21 cellular contexts compared by ENCODE assay signal in the genomic region with DNA sequence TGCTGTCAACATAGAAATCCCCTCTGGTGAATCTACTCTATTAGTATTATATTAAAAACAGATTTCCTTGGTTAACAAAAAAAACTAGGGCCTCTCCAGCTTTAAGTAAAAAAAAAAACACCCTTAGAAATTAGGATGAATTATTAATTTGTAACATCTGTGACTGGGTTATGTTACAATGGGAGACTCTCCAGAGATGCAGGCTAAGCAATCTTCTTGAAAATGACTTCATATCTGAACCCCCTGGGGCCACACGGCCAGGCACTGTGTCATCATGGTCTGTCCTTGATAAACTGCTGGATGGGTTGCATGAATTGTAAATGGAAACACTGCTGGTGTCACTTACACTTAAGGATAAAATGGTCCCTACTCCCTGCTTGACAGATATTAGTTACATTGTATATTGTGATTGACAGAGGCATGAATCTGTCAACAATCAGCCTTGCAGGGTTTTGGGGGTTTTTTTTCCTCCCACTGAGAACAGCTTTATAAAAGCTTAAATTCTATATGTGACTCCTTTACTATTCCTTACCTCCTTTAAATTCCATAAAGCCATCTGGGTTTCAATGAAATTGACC. TPM values are rescaled to one million over a fixed set of nuclear protein-coding genes. Genes with fewer than 3 reads are reported as not detected.
DNase-seq lines count a peak whose midpoint lies in the region; ATAC-seq and TF ChIP-seq lines count a peak whose summit lies in the region.
"Had no signal": no experiment of that assay in that cellular context is flagged by ENCODE, and none has a peak within 500 bp of the region (broad histone marks: within the 10 kb centered on the region; RNA-seq: fewer than 3 reads in every experiment).

No MANE protein-coding gene starts in this region.

- H3K4me3 ChIP-seq in HEK293 (ENCODE audit: low read depth, low read length): no peak overlapping the region
- peak overlapping the region; percentile 51 for H3K4me3 ChIP-seq in adipocyte (ENCODE audit: low read length)
- H3K4me3 ChIP-seq in CD8-positive, alpha-beta T cell (ENCODE audit: low read depth, low read length): no peak overlapping the region
- H3K4me3 ChIP-seq: ascending aorta, left lung, smooth muscle cell, upper lobe of right lung had no signal

- H3K9me3 ChIP-seq in HEK293 (ENCODE audit: control insufficient read depth, insufficient read depth, low read depth, low read length) (no peaks in the 10 kb centered on the region), adipocyte (ENCODE audit: control insufficient read depth, low read length) (no peaks in the 10 kb centered on the region)
- no peaks in the 10 kb centered on the region for H3K9me3 ChIP-seq in CD8-positive, alpha-beta T cell (ENCODE audit: low read length)
- H3K9me3 ChIP-seq: ascending aorta, left lung, upper lobe of right lung had no signal

- CTCF ChIA-PET in HEK293 (lab: Yijun Ruan, JAX): no interaction called here
- CTCF ChIA-PET in CD8-positive, alpha-beta T cell (lab: Charles Lee): no interaction called here

- H3K27ac Mint-ChIP-seq in CD8-positive, alpha-beta T cell: no peak overlapping the region
- H3K27ac Mint-ChIP-seq: dendritic cell treated with granulocyte-macrophage colony-stimulating factor and Interleukin-4, amounts not matched to agents 40 ng/mL and 50 ng/mL, for 4 days; T-helper 1 cell treated with Interleukin-12 subunit alpha and Interleukin-12 subunit beta and Interleukin-4 antibody, amounts not matched to agents 30 μg/mL and 1 μg/mL, for 36 hours had no signal

- intact Hi-C loops in CD8-positive, alpha-beta T cell (cut with DNase I, micrococcal nuclease): no loop called here

- H3K4me1 Mint-ChIP-seq in CD8-positive, alpha-beta T cell (ENCODE audit: low read depth): no peaks in the 10 kb centered on the region

- no peaks in the 10 kb centered on the region for H3K27me3 ChIP-seq in adipocyte (replicated peaks; ENCODE audit: control insufficient read depth, insufficient read depth, low read length)
- H3K27me3 ChIP-seq in CD8-positive, alpha-beta T cell (ENCODE audit: insufficient read depth, low read length): no peaks in the 10 kb centered on the region
- H3K27me3 ChIP-seq: ascending aorta, left lung, upper lobe of right lung had no signal

- POLR2A ChIA-PET in HEK293 (lab: Yijun Ruan, JAX): no interaction called here
- POLR2A ChIA-PET in CD8-positive, alpha-beta T cell (lab: Charles Lee): no interaction called here

- DNase-seq in AG09319 (ENCODE audit: extremely low read depth, low read depth) (peak; percentile 56), adipocyte (ENCODE audit: low read depth) (no peak), iris pigment epithelial cell (ENCODE audit: low read depth) (peak; percentile 27), Kasumi-1 (lab: John Stamatoyannopoulos, UW) (no peak), cerebellar cortex (ENCODE audit: low spot score) (no peak), NCI-H526 (lab: John Stamatoyannopoulos, UW) (no peak)
- DNase-seq in CD8-positive, alpha-beta T cell: no peak
- DNase-seq: activated CD4-positive, CD25-positive, alpha-beta regulatory T cell; activated CD8-positive, alpha-beta memory T cell treated with anti-CD3 and anti-CD28 coated beads, Interleukin-2, amount 50 U/mL, for 4 hours; AML-193; NCI-H187; NCI-H774; upper lobe of right lung had no signal

- H3K36me3 Mint-ChIP-seq in CD8-positive, alpha-beta T cell: no peaks in the 10 kb centered on the region

- no peak overlapping the region for H3K4me3 Mint-ChIP-seq in CD8-positive, alpha-beta T cell
- H3K4me3 Mint-ChIP-seq: dendritic cell treated with granulocyte-macrophage colony-stimulating factor and Interleukin-4, amounts not matched to agents 40 ng/mL and 50 ng/mL, for 4 days; T-helper 1 cell treated with Interleukin-12 subunit alpha and Interleukin-12 subunit beta and Interleukin-4 antibody, amounts not matched to agents 30 μg/mL and 1 μg/mL, for 36 hours had no signal

- H3K36me3 ChIP-seq in HEK293 (ENCODE audit: control insufficient read depth in 2 of 2, insufficient read depth in 1 of 2, low read length in 2 of 2) (no peaks in the 10 kb centered on the region), adipocyte (ENCODE audit: control insufficient read depth, insufficient read depth, low read length, severe bottlenecking) (no peaks in the 10 kb centered on the region)
- H3K36me3 ChIP-seq in CD8-positive, alpha-beta T cell (ENCODE audit: insufficient read depth, low read length): no peaks in the 10 kb centered on the region
- H3K36me3 ChIP-seq: ascending aorta, left lung, upper lobe of right lung had no signal

- peak overlapping the region; percentile 35 for H3K9ac ChIP-seq in adipocyte (ENCODE audit: low read length)
- H3K9ac ChIP-seq: parathyroid adenoma had no signal

- ATAC-seq in CD8-positive, alpha-beta T cell: no peak
- ATAC-seq: left lung, Right ventricle myocardium inferior, upper lobe of right lung had no signal

- H3K27me3 Mint-ChIP-seq in CD8-positive, alpha-beta T cell (ENCODE audit: low read depth): no peaks in the 10 kb centered on the region
- H3K27me3 Mint-ChIP-seq: dendritic cell treated with granulocyte-macrophage colony-stimulating factor and Interleukin-4, amounts not matched to agents 40 ng/mL and 50 ng/mL, for 4 days had no signal

- TF ChIP-seq CTCF in AG09319 (IDR thresholded peaks at IDR 0.05; ENCODE audit: low read depth, low read length) (no peak), HEK293 (tag by site-specific recombination; IDR thresholded peaks at IDR 0.05) (no peak)
- no peak for TF ChIP-seq CTCF in CD8-positive, alpha-beta T cell (IDR thresholded peaks at IDR 0.05)

- H3K4me1 ChIP-seq in HEK293 (ENCODE audit: control insufficient read depth, insufficient read depth, low read length) (0 out of 2 replicates have a peak, but pooled peaks cover 3% of the 10 kb centered on the region), adipocyte (ENCODE audit: control insufficient read depth, insufficient read depth, low read length) (peaks cover 22% of the 10 kb centered on the region)
- no peaks in the 10 kb centered on the region for H3K4me1 ChIP-seq in CD8-positive, alpha-beta T cell (ENCODE audit: insufficient read depth, low read length)
- H3K4me1 ChIP-seq: ascending aorta, left lung, parathyroid adenoma, upper lobe of right lung had no signal

- no peak overlapping the region for H3K27ac ChIP-seq in HEK293 (ENCODE audit: extremely low read depth, low read depth, low read length)
- H3K27ac ChIP-seq in CD8-positive, alpha-beta T cell (ENCODE audit: low read depth, low read length): no peak overlapping the region
- H3K27ac ChIP-seq: ascending aorta, left lung, parathyroid adenoma, upper lobe of right lung had no signal

- H3K9me3 Mint-ChIP-seq in CD8-positive, alpha-beta T cell: no peaks in the 10 kb centered on the region
- H3K9me3 Mint-ChIP-seq: dendritic cell treated with granulocyte-macrophage colony-stimulating factor and Interleukin-4, amounts not matched to agents 40 ng/mL and 50 ng/mL, for 4 days; T-helper 1 cell treated with Interleukin-12 subunit alpha and Interleukin-12 subunit beta and Interleukin-4 antibody, amounts not matched to agents 30 μg/mL and 1 μg/mL, for 36 hours had no signal

TF ChIP-seq in HEK293, 187 proteins besides CTCF, POLR2A, EP300 and RAD21:
- peak; percentile 83 for TF ChIP-seq WT1 (tag by site-specific recombination; IDR thresholded peaks at IDR 0.05)
- TF ChIP-seq, protein P1, sequence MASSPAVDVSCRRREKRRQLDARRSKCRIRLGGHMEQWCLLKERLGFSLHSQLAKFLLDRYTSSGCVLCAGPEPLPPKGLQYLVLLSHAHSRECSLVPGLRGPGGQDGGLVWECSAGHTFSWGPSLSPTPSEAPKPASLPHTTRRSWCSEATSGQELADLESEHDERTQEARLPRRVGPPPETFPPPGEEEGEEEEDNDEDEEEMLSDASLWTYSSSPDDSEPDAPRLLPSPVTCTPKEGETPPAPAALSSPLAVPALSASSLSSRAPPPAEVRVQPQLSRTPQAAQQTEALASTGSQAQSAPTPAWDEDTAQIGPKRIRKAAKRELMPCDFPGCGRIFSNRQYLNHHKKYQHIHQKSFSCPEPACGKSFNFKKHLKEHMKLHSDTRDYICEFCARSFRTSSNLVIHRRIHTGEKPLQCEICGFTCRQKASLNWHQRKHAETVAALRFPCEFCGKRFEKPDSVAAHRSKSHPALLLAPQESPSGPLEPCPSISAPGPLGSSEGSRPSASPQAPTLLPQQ (tag by site-specific recombination; IDR thresholded peaks at IDR 0.05): peak; percentile 25; the same call in 1 of the 2 replicates
- TF ChIP-seq ZNF629 (tag by site-specific recombination; IDR thresholded peaks at IDR 0.05): peak; percentile 65; the same call in 1 of the 2 replicates
- no peak for TF ChIP-seq ZNF133 (tag by site-specific recombination; IDR thresholded peaks at IDR 0.05)
- peak; percentile 12; the same call in 1 of the 2 replicates for TF ChIP-seq ZNF184 (tag by site-specific recombination; IDR thresholded peaks at IDR 0.05)

RNA-seq across cellular contexts. Expression of a gene that starts 49.1 kb away (rescaled TPM):
- under 1 TPM; 0.33 to 0.78 TPM for total RNA-seq in CD8-positive, alpha-beta T cell
- total RNA-seq: ascending aorta had no signal

Comparison
In these comparisons a context has a peak if more than half of its experiments do, and no peak if none do; other contexts are left out.
1. DNase-seq: peak in AG09319 (single experiment) and iris pigment epithelial cell (single experiment); none in adipocyte (single experiment), CD8-positive, alpha-beta T cell (0 of 7), Kasumi-1 (0 of 2), cerebellar cortex (single experiment) and NCI-H526 (0 of 2).